ENCODE assay signal across 8 cellular contexts in genomic region chr11:111540114-111540920, GRCh38. TPM values are rescaled to one million over a fixed set of nuclear protein-coding genes. Genes with fewer than 3 reads are reported as not detected.
DNase-seq lines count a peak whose midpoint lies in the region; ATAC-seq and TF ChIP-seq lines count a peak whose summit lies in the region.

TSS of gene LAYN (plus strand) at chr11:111540720. CDS start at chr11:111540844, 124 bp downstream.

- peak in 4 of 6 experiments; percentile 10 to 44 (median 17) for DNase-seq in stimulated activated naive CD4-positive, alpha-beta T cell (lab: John Stamatoyannopoulos, UW)
- DNase-seq in stimulated activated naive CD4-positive, alpha-beta T cell treated with Interleukin-2 at 50 U/mL for 16 hours (lab: John Stamatoyannopoulos, UW): no peak
- peak; percentile 21 for DNase-seq in activated CD4-positive, CD25-positive, alpha-beta regulatory T cell treated with anti-CD3 and anti-CD28 coated beads, Interleukin-2, amount 50 U/mL, for 16 hours (ENCODE audit: low read depth, low spot score)
- peak in 2 of 3 experiments; percentile 30 to 38 for DNase-seq in effector memory CD8-positive, alpha-beta T cell
- DNase-seq in lung (ENCODE audit: low spot score) (no peak), NCI-H187 (lab: John Stamatoyannopoulos, UW) (no peak), SIG-M5 treated with dmso at 0.1 percent for 504 hours (lab: John Stamatoyannopoulos, UW; ENCODE audit: unreplicated experiment) (no peak)

- WGBS in lung, 2 donors: 6% methylated on average over 63 to 70 of the region's 70 CpGs

- H3K4me1 Mint-ChIP-seq in effector memory CD8-positive, alpha-beta T cell (ENCODE audit: low read depth in 2 of 2): peaks cover 18% of the 10 kb centered on the region in 2 donors
- H3K4me1 Mint-ChIP-seq in stimulated activated naive CD8-positive, alpha-beta T cell treated with anti-CD3 and anti-CD28 coated beads, Interleukin-15, Interleukin-2, amounts not matched to agents 100 ng/mL and 50 ng/mL, for 24 hours (ENCODE audit: low read depth): peaks cover 66% of the 10 kb centered on the region

- peak within 1 kb of the TSS; percentile 64 to 78 for H3K27ac ChIP-seq in lung (ENCODE audit: low read depth in 1 of 2, low read length in 1 of 2)

- peak; percentile 65 for ATAC-seq in effector memory CD8-positive, alpha-beta T cell (replicated peaks)
- peak; percentile 42 for ATAC-seq in lung (ENCODE audit: insufficient read depth, low FRiP score)

- H3K9me3 Mint-ChIP-seq in effector memory CD8-positive, alpha-beta T cell: no peaks in the 10 kb centered on the region
- H3K9me3 Mint-ChIP-seq in stimulated activated naive CD8-positive, alpha-beta T cell treated with anti-CD3 and anti-CD28 coated beads, Interleukin-15, Interleukin-2, amounts not matched to agents 100 ng/mL and 50 ng/mL, for 24 hours: peaks cover 6% of the 10 kb centered on the region

- peaks cover 0 to 14% of the 10 kb centered on the region in 2 donors for H3K4me1 ChIP-seq in lung (ENCODE audit: control insufficient read depth in 2 of 2, insufficient read depth in 2 of 2, low read length in 2 of 2)

- H3K36me3 Mint-ChIP-seq in effector memory CD8-positive, alpha-beta T cell (ENCODE audit: insufficient read depth): no peaks in the 10 kb centered on the region
- peaks cover 21% of the 10 kb centered on the region for H3K36me3 Mint-ChIP-seq in stimulated activated naive CD8-positive, alpha-beta T cell treated with anti-CD3 and anti-CD28 coated beads, Interleukin-15, Interleukin-2, amounts not matched to agents 100 ng/mL and 50 ng/mL, for 24 hours (ENCODE audit: low read depth)

- no peaks in the 10 kb centered on the region for H3K9me3 ChIP-seq in lung (ENCODE audit: control insufficient read depth in 2 of 2, insufficient read depth in 1 of 2, low read length in 1 of 2)

- peak within 1 kb of the TSS; percentile 61 for H3K4me3 ChIP-seq in lung

- peaks cover 80 to 94% of the 10 kb centered on the region in 2 donors for H3K27me3 Mint-ChIP-seq in effector memory CD8-positive, alpha-beta T cell
- peaks cover 67% of the 10 kb centered on the region for H3K27me3 Mint-ChIP-seq in stimulated activated naive CD8-positive, alpha-beta T cell treated with anti-CD3 and anti-CD28 coated beads, Interleukin-15, Interleukin-2, amounts not matched to agents 100 ng/mL and 50 ng/mL, for 24 hours

- no peaks in the 10 kb centered on the region for H3K27me3 ChIP-seq in lung (ENCODE audit: control insufficient read depth, insufficient read depth)

- H3K4me3 Mint-ChIP-seq in effector memory CD8-positive, alpha-beta T cell: peak within 1 kb of the TSS; percentile 72 to 81
- peak within 1 kb of the TSS; percentile 86 for H3K4me3 Mint-ChIP-seq in stimulated activated naive CD8-positive, alpha-beta T cell treated with anti-CD3 and anti-CD28 coated beads, Interleukin-15, Interleukin-2, amounts not matched to agents 100 ng/mL and 50 ng/mL, for 24 hours

- peaks cover 0 to 3% of the 10 kb centered on the region in 2 donors for H3K36me3 ChIP-seq in lung (ENCODE audit: control insufficient read depth in 2 of 2, insufficient read depth in 2 of 2, low read length in 2 of 2)

- no peak for TF ChIP-seq CTCF in lung (IDR thresholded peaks at IDR 0.05; ENCODE audit: control extremely low read depth, extremely low read depth)

- H3K27ac Mint-ChIP-seq in effector memory CD8-positive, alpha-beta T cell: peak within 1 kb of the TSS in 1 of 2 donors; percentile 76
- H3K27ac Mint-ChIP-seq in stimulated activated naive CD8-positive, alpha-beta T cell treated with anti-CD3 and anti-CD28 coated beads, Interleukin-15, Interleukin-2, amounts not matched to agents 100 ng/mL and 50 ng/mL, for 24 hours: peak within 1 kb of the TSS; percentile 85

RNA-seq across cellular contexts. Expression of gene LAYN, which starts in this region (rescaled TPM):
- 10 to 100 TPM; 13.1 to 13.4 TPM for total RNA-seq in lung
- 1 to 10 TPM; 6.5 to 9.5 TPM for polyA plus RNA-seq in lung

Comparison
In these comparisons a context has a peak if more than half of its experiments do, and no peak if none do; other contexts are left out.
1. DNase-seq: peak in stimulated activated naive CD4-positive, alpha-beta T cell (4 of 6), activated CD4-positive, CD25-positive, alpha-beta regulatory T cell treated with anti-CD3 and anti-CD28 coated beads, Interleukin-2, amount 50 U/mL, for 16 hours (single experiment) and effector memory CD8-positive, alpha-beta T cell (2 of 3); none in stimulated activated naive CD4-positive, alpha-beta T cell treated with Interleukin-2 at 50 U/mL for 16 hours (single experiment), lung (single experiment), NCI-H187 (0 of 2) and SIG-M5 treated with dmso at 0.1 percent for 504 hours (single experiment).